8 cellular contexts compared by ENCODE assay signal in genomic region chrX:149470960-149471359, GRCh38. TPM values are rescaled to one million over a fixed set of nuclear protein-coding genes. Genes with fewer than 3 reads are reported as not detected.
DNase-seq lines count a peak whose midpoint lies in the region; ATAC-seq and TF ChIP-seq lines count a peak whose summit lies in the region.

No MANE protein-coding gene starts in this region.

- WGBS in liver = 9% methylated on average over 23 of the region's 23 CpGs

- peak; percentile 88 for TF ChIP-seq CTCF in liver (IDR thresholded peaks at IDR 0.05; ENCODE audit: low read depth, low read length, missing input control)

- ATAC-seq in GM19043 (IDR thresholded peaks at IDR 0.05; ENCODE audit: low read depth, unreplicated experiment) (peak; percentile 78), HG03159 (IDR thresholded peaks at IDR 0.05; ENCODE audit: unreplicated experiment) (peak; percentile 95)

- peaks cover 0 to 16% (median 7%) of the 10 kb centered on the region in 4 donors for H3K4me1 ChIP-seq in liver (ENCODE audit: control insufficient read depth in 4 of 4, insufficient read depth in 4 of 4, low read length in 3 of 4)

- H3K9me3 ChIP-seq in liver (ENCODE audit: control insufficient read depth in 4 of 4, low read length in 3 of 4) = no peaks in the 10 kb centered on the region

- H3K9ac ChIP-seq in liver (ENCODE audit: low read depth in 1 of 2, low read length in 2 of 2) = no peak overlapping the region

- DNase-seq in Ammon's horn (ENCODE audit: low spot score) (peak; percentile 88), NCI-H446 treated with DMSO at 0.1 percent for 48 hours (lab: John Stamatoyannopoulos, UW) (peak; percentile 30), cerebellum (ENCODE audit: low spot score) (peak; percentile 76)
- DNase-seq in activated CD4-positive, alpha-beta T cell treated with anti-CD3 and anti-CD28 coated beads for 24 hours (ENCODE audit: low read depth in 2 of 2) = peak; percentile 46 to 50
- peak; percentile 42 to 58 for DNase-seq in stimulated activated CD4-positive, alpha-beta T cell treated with anti-CD3 and anti-CD28 coated beads, Interleukin-4, amount 100 ng/mL, for 48 hours (ENCODE audit: low read depth in 2 of 2)

- H3K4me3 ChIP-seq in liver (ENCODE audit: low read depth in 1 of 3, low read length in 3 of 3) = no peak overlapping the region

- H3K27ac ChIP-seq in liver (ENCODE audit: low read depth in 1 of 2, low read length in 2 of 2) = no peak overlapping the region

- H3K27me3 ChIP-seq in liver (ENCODE audit: control insufficient read depth in 4 of 4, insufficient read depth in 4 of 4, low read length in 3 of 4) = no peaks in the 10 kb centered on the region

- peak; percentile 84 to 88 for TF ChIP-seq RAD21 in liver (IDR thresholded peaks at IDR 0.05)

- H3K36me3 ChIP-seq in liver (ENCODE audit: control insufficient read depth in 4 of 4, insufficient read depth in 3 of 4, low read depth in 1 of 4, low read length in 3 of 4) = no peaks in the 10 kb centered on the region

TF ChIP-seq in liver, 16 proteins besides CTCF, POLR2A, EP300 and RAD21:
- TF ChIP-seq HNF4G (IDR thresholded peaks at IDR 0.05) (no peak), RXRA (IDR thresholded peaks at IDR 0.05) (no peak), SP1 (IDR thresholded peaks at IDR 0.05) (no peak), YY1 (IDR thresholded peaks at IDR 0.05) (no peak), TAF1 (conservative IDR thresholded peaks at IDR 0.05) (no peak), FOXA1 (IDR thresholded peaks at IDR 0.05) (no peak), FOXA2 (IDR thresholded peaks at IDR 0.05) (no peak)
- TF ChIP-seq, protein P1, sequence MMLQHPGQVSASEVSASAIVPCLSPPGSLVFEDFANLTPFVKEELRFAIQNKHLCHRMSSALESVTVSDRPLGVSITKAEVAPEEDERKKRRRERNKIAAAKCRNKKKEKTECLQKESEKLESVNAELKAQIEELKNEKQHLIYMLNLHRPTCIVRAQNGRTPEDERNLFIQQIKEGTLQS (IDR thresholded peaks at IDR 0.05) = no peak
- TF ChIP-seq, protein P2, sequence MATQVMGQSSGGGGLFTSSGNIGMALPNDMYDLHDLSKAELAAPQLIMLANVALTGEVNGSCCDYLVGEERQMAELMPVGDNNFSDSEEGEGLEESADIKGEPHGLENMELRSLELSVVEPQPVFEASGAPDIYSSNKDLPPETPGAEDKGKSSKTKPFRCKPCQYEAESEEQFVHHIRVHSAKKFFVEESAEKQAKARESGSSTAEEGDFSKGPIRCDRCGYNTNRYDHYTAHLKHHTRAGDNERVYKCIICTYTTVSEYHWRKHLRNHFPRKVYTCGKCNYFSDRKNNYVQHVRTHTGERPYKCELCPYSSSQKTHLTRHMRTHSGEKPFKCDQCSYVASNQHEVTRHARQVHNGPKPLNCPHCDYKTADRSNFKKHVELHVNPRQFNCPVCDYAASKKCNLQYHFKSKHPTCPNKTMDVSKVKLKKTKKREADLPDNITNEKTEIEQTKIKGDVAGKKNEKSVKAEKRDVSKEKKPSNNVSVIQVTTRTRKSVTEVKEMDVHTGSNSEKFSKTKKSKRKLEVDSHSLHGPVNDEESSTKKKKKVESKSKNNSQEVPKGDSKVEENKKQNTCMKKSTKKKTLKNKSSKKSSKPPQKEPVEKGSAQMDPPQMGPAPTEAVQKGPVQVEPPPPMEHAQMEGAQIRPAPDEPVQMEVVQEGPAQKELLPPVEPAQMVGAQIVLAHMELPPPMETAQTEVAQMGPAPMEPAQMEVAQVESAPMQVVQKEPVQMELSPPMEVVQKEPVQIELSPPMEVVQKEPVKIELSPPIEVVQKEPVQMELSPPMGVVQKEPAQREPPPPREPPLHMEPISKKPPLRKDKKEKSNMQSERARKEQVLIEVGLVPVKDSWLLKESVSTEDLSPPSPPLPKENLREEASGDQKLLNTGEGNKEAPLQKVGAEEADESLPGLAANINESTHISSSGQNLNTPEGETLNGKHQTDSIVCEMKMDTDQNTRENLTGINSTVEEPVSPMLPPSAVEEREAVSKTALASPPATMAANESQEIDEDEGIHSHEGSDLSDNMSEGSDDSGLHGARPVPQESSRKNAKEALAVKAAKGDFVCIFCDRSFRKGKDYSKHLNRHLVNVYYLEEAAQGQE (IDR thresholded peaks at IDR 0.05) = no peak

RNA-seq across cellular contexts. Expression of gene IDS, which starts 34.1 kb away (rescaled TPM):
- total RNA-seq in cerebellum (99.7 TPM), liver (10 to 100 TPM in 1 of 2 donors, 1 to 10 TPM in 1; 5.3 to 21.9 TPM)
- polyA plus RNA-seq in liver = 10 to 100 TPM; 12.3 to 18.4 TPM

Comparison
In these comparisons a context has a peak if more than half of its experiments do, and no peak if none do; other contexts are left out.
1. DNase-seq: peak in every context shown above with its lines; median percentile 88 in Ammon's horn; 76 in cerebellum; 50 in stimulated activated CD4-positive, alpha-beta T cell treated with anti-CD3 and anti-CD28 coated beads, Interleukin-4, amount 100 ng/mL, for 48 hours; 48 in activated CD4-positive, alpha-beta T cell treated with anti-CD3 and anti-CD28 coated beads for 24 hours; 30 in NCI-H446 treated with DMSO at 0.1 percent for 48 hours.